In genomic region chr16:11201498-11202259, GRCh38 we compare ENCODE assay signal across 1 cellular context.
TF ChIP-seq lines count a peak whose summit lies in the region.

No MANE protein-coding gene starts in this region.

TF ChIP-seq in K562, 482 proteins besides CTCF, POLR2A, EP300 and RAD21 (continued from another document and continues in another):
- TF ChIP-seq MITF (IDR thresholded peaks at IDR 0.05), result no peak
- TF ChIP-seq NFXL1 (CRISPR knock-in tag; IDR thresholded peaks at IDR 0.05), result no peak
- TF ChIP-seq LARP7 (IDR thresholded peaks at IDR 0.05), result no peak
- 0 out of 2 replicates have a peak, but pooled peaks have one; percentile 56 for TF ChIP-seq REST (CRISPR knock-in tag; IDR thresholded peaks at IDR 0.05; ENCODE audit: low read depth)
- TF ChIP-seq RREB1 (CRISPR knock-in tag; IDR thresholded peaks at IDR 0.05), result peak; percentile 63; the same call in 1 of the 2 replicates
- no peak for TF ChIP-seq GTF2A2 (tag; IDR thresholded peaks at IDR 0.05)
- no peak for TF ChIP-seq ZNF140 (CRISPR knock-in tag; IDR thresholded peaks at IDR 0.05)
- TF ChIP-seq ZNF639 (CRISPR knock-in tag; conservative IDR thresholded peaks at IDR 0.05 in 1 of 2, IDR thresholded peaks at IDR 0.05 in 1 of 2), result no peak
- TF ChIP-seq BRF2 (IDR thresholded peaks at IDR 0.05; ENCODE audit: borderline replicate concordance, insufficient read depth, insufficient read length), result no peak
- peak; percentile 63 to 76 for TF ChIP-seq KDM1A (IDR thresholded peaks at IDR 0.05)
- no peak for TF ChIP-seq MXI1 (IDR thresholded peaks at IDR 0.05; ENCODE audit: low read depth, low read length)
- TF ChIP-seq KAT2B (IDR thresholded peaks at IDR 0.05; ENCODE audit: low read depth, low read length), result no peak
- TF ChIP-seq ZNF717 (CRISPR knock-in tag; IDR thresholded peaks at IDR 0.05), result no peak
- TF ChIP-seq ZNF280B (CRISPR knock-in tag; IDR thresholded peaks at IDR 0.05), result no peak
- TF ChIP-seq SIN3A (IDR thresholded peaks at IDR 0.05; ENCODE audit: borderline replicate concordance in 2 of 2, control insufficient read depth in 1 of 2, low read depth in 2 of 2, low read length in 2 of 2), result no peak
- peak; percentile 26; the same call in 1 of the 2 replicates for TF ChIP-seq CBX1 (IDR thresholded peaks at IDR 0.05; ENCODE audit: low read depth)
- no peak for TF ChIP-seq AFF1 (IDR thresholded peaks at IDR 0.05; ENCODE audit: low read depth in 1 of 2, partially characterized antibody in 2 of 2)
- TF ChIP-seq L3MBTL2 (IDR thresholded peaks at IDR 0.05), result peak; percentile 75; the same call in 1 of the 2 replicates
- TF ChIP-seq NELFE (IDR thresholded peaks at IDR 0.05; ENCODE audit: insufficient read depth, insufficient read length), result no peak
- peak; percentile 59; the same call in 1 of the 2 replicates for TF ChIP-seq NKRF (IDR thresholded peaks at IDR 0.05; ENCODE audit: borderline replicate concordance)
- no peak for TF ChIP-seq SMC3 (conservative IDR thresholded peaks at IDR 0.05; ENCODE audit: insufficient read depth, low read depth, low read length)
- no peak for TF ChIP-seq TOE1 (IDR thresholded peaks at IDR 0.05; ENCODE audit: borderline replicate concordance)
- TF ChIP-seq TOE1 (CRISPR knock-in tag; IDR thresholded peaks at IDR 0.05; ENCODE audit: borderline replicate concordance, low read depth), result no peak
- peak; percentile 82 for TF ChIP-seq TAF9B (IDR thresholded peaks at IDR 0.05; ENCODE audit: partially characterized antibody)
- TF ChIP-seq ATF3 (IDR thresholded peaks at IDR 0.05), result peak; percentile 95
- no peak for TF ChIP-seq ATF3 (CRISPR knock-in tag; conservative IDR thresholded peaks at IDR 0.05)
- no peak for TF ChIP-seq SAFB (IDR thresholded peaks at IDR 0.05; ENCODE audit: borderline replicate concordance, low read depth, low read length)
- TF ChIP-seq ZBTB1 (CRISPR knock-in tag; IDR thresholded peaks at IDR 0.05; ENCODE audit: borderline replicate concordance, low read depth), result no peak
- TF ChIP-seq NRF1 (conservative IDR thresholded peaks at IDR 0.05 in 1 of 2, IDR thresholded peaks at IDR 0.05 in 1 of 2), result peak; percentile 34 to 42; a peak in 3 of 4 replicates
- no peak for TF ChIP-seq TSC22D4 (tag; IDR thresholded peaks at IDR 0.05)
